In the genomic region with DNA sequence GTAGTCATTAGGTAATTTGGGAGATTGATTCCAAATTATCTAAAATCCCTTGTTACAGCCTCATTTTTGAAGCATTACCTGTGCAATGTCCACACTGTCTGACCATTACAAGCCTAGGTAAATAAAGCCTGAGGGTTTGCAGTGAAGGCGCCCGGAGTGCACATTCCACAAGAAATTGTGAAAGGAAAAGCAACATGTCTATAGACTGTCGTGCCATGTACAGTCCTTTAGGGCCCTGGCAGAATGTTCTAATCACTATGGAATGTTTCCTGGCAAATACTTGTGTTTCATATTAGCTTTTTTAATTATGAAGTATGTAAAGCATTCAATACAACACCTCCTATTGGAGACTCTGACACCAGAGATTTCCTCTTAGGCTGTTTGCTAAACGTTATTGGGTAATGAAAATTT, we compare ENCODE assay signal across 14 cellular contexts. TPM values are rescaled to one million over a fixed set of nuclear protein-coding genes. Genes with fewer than 3 reads are reported as not detected.
DNase-seq lines count a peak whose midpoint lies in the region; ATAC-seq and TF ChIP-seq lines count a peak whose summit lies in the region.
"Had no signal": no experiment of that assay in that cellular context is flagged by ENCODE, and none has a peak within 500 bp of the region (broad histone marks: within the 10 kb centered on the region; RNA-seq: fewer than 3 reads in every experiment).

No MANE protein-coding gene starts in this region.

- no peaks in the 10 kb centered on the region for H3K9me3 ChIP-seq in left ventricle myocardium inferior (replicated peaks)
- H3K9me3 ChIP-seq: BLaER1 had no signal

- intact Hi-C loops in left ventricle myocardium inferior (cut with micrococcal nuclease) = no loop called here

- peaks cover 4% of the 10 kb centered on the region for H3K4me1 ChIP-seq in left ventricle myocardium inferior
- H3K4me1 ChIP-seq: BLaER1 had no signal

- H3K27me3 ChIP-seq in left ventricle myocardium inferior (ENCODE audit: low read depth) = no peaks in the 10 kb centered on the region
- H3K27me3 ChIP-seq: BLaER1, heart left ventricle had no signal

- H3K27ac ChIP-seq in left ventricle myocardium inferior (replicated peaks) = no peak overlapping the region
- H3K27ac ChIP-seq: BLaER1, heart left ventricle had no signal

- DNase-seq in Daoy (ENCODE audit: low read depth) = peak; percentile 66
- peak; percentile 67 for DNase-seq in RPMI7951 (ENCODE audit: low read depth)
- peak; percentile 10 for DNase-seq in myocyte (ENCODE audit: low read depth)
- no peak for DNase-seq in left ventricle myocardium inferior
- no peak for DNase-seq in mesenteric fat pad (ENCODE audit: low spot score)
- DNase-seq: activated T-cell treated with anti-CD3 and anti-CD28 coated beads, Interleukin-2, amount 50 U/mL, for 48 hours; caudate nucleus; heart left ventricle; NCI-H345; Right ventricle myocardium superior had no signal

- TF ChIP-seq CTCF in left ventricle myocardium inferior (IDR thresholded peaks at IDR 0.05; ENCODE audit: borderline replicate concordance) = no peak

- no peak overlapping the region for H3K4me3 ChIP-seq in left ventricle myocardium inferior
- H3K4me3 ChIP-seq: BLaER1, heart left ventricle had no signal

- ATAC-seq in esophagus mucosa (peak; percentile 65), HG02970 (IDR thresholded peaks at IDR 0.05; ENCODE audit: low FRiP score, unreplicated experiment) (no peak), HG03135 (IDR thresholded peaks at IDR 0.05; ENCODE audit: unreplicated experiment) (no peak)
- ATAC-seq: heart left ventricle had no signal

- peaks cover 48% of the 10 kb centered on the region for H3K36me3 ChIP-seq in left ventricle myocardium inferior

RNA-seq across cellular contexts. Expression of a gene that starts 28.9 kb away (rescaled TPM):
- total RNA-seq in Daoy (2014; rRNA removed; shearing (Covaris generic)) = 12.1 and 17.0 TPM in 2 replicates
- 23.6 and 26.1 TPM in 2 replicates for total RNA-seq in RPMI7951 (2014; rRNA removed; shearing (Covaris generic))
- 21.8 TPM for total RNA-seq in esophagus mucosa
- total RNA-seq in myocyte = 22.2 and 23.9 TPM in 2 replicates
- 33.8 TPM for polyA plus RNA-seq in myocyte (2012)
- total RNA-seq in left ventricle myocardium inferior = 25.2 TPM
- total RNA-seq in mesenteric fat pad = 35.8 TPM

Comparison
In these comparisons a context has a peak if more than half of its experiments do, and no peak if none do; other contexts are left out.
1. DNase-seq: peak in Daoy (single experiment), RPMI7951 (single experiment) and myocyte (single experiment); none in left ventricle myocardium inferior (single experiment) and mesenteric fat pad (single experiment).